15 cellular contexts compared by ENCODE assay signal in the genomic region with DNA sequence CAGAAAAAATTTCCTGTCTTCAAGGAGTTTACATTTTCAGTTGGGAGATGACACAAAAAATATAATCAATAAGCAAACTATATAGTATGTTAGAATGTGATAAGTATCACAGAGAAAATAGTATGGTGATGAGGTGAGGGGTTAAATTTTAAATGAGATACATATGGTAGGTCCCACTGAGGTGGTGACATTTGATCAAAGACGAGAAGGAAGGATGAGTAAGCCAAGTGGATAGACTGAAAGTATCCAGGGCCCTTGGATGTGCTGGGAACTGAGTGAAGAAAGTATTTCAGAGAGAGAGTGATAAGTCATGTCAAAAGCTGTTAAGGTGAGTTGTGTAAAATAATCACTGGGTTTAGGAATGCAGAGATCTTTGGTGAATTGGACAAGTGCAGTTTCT. TPM values are rescaled to one million over a fixed set of nuclear protein-coding genes. Genes with fewer than 3 reads are reported as not detected.
"Had no signal": no experiment of that assay in that cellular context is flagged by ENCODE, and none has a peak within 500 bp of the region (broad histone marks: within the 10 kb centered on the region; RNA-seq: fewer than 3 reads in every experiment).

No MANE protein-coding gene starts in this region.

- H3K9me3 Mint-ChIP-seq: activated naive CD4-positive, alpha-beta T cell treated with anti-CD3 and anti-CD28 coated beads, Interleukin-2, amount 10 ng/mL, durations not matched to agents 7 days and 5 days; naive thymus-derived CD8-positive, alpha-beta T cell had no signal

- H3K4me1 Mint-ChIP-seq: activated naive CD4-positive, alpha-beta T cell treated with anti-CD3 and anti-CD28 coated beads, Interleukin-2, amount 10 ng/mL, durations not matched to agents 7 days and 5 days; naive thymus-derived CD8-positive, alpha-beta T cell; stimulated activated memory B cell treated with anti-CD40 and anti-IgM and Interleukin-4, amounts not matched to agents 10 μg/mL and 1 μg/mL and 100 μg/mL, for 72 hours had no signal

- H3K27me3 ChIP-seq: cardiac muscle cell, upper lobe of right lung had no signal

- H3K36me3 Mint-ChIP-seq: activated naive CD4-positive, alpha-beta T cell treated with anti-CD3 and anti-CD28 coated beads, Interleukin-2, amount 10 ng/mL, durations not matched to agents 7 days and 5 days; naive thymus-derived CD8-positive, alpha-beta T cell; stimulated activated memory B cell treated with anti-CD40 and anti-IgM and Interleukin-4, amounts not matched to agents 10 μg/mL and 1 μg/mL and 100 μg/mL, for 72 hours had no signal

- H3K36me3 ChIP-seq: cardiac muscle cell, upper lobe of right lung had no signal

- H3K27ac Mint-ChIP-seq: activated naive CD4-positive, alpha-beta T cell treated with anti-CD3 and anti-CD28 coated beads, Interleukin-2, amount 10 ng/mL, durations not matched to agents 7 days and 5 days; naive thymus-derived CD8-positive, alpha-beta T cell; stimulated activated memory B cell treated with anti-CD40 and anti-IgM and Interleukin-4, amounts not matched to agents 10 μg/mL and 1 μg/mL and 100 μg/mL, for 72 hours had no signal

- H3K27ac ChIP-seq: cardiac muscle cell, upper lobe of right lung had no signal

- H3K4me3 Mint-ChIP-seq: activated naive CD4-positive, alpha-beta T cell treated with anti-CD3 and anti-CD28 coated beads, Interleukin-2, amount 10 ng/mL, durations not matched to agents 7 days and 5 days; naive thymus-derived CD8-positive, alpha-beta T cell; stimulated activated memory B cell treated with anti-CD40 and anti-IgM and Interleukin-4, amounts not matched to agents 10 μg/mL and 1 μg/mL and 100 μg/mL, for 72 hours had no signal

- H3K4me3 ChIP-seq: cardiac muscle cell, mucosa of descending colon, upper lobe of right lung had no signal

- DNase-seq: activated CD4-positive, alpha-beta T cell treated with anti-CD3 and anti-CD28 coated beads, Interleukin-2, amount 50 U/mL, for 1 hour; activated naive CD4-positive, alpha-beta T cell treated with anti-CD3 and anti-CD28 coated beads, Interleukin-2, amount 10 ng/mL, durations not matched to agents 7 days and 5 days; effector memory CD4-positive, alpha-beta T cell; islet precursor cell; mucosa of descending colon; naive thymus-derived CD8-positive, alpha-beta T cell; nucleus accumbens; stimulated activated CD4-positive, alpha-beta T cell treated with anti-CD3 and anti-CD28 coated beads, Interleukin-2, amount 100 ng/mL, for 48 hours; SW 1271; upper lobe of right lung had no signal

- H3K9me3 ChIP-seq: mucosa of descending colon, upper lobe of right lung had no signal

- ATAC-seq: mucosa of descending colon; naive thymus-derived CD8-positive, alpha-beta T cell; stimulated activated memory B cell treated with anti-CD40 and anti-IgM and Interleukin-4, amounts not matched to agents 10 μg/mL and 1 μg/mL and 100 μg/mL, for 72 hours; upper lobe of right lung had no signal

- H3K27me3 Mint-ChIP-seq: activated naive CD4-positive, alpha-beta T cell treated with anti-CD3 and anti-CD28 coated beads, Interleukin-2, amount 10 ng/mL, durations not matched to agents 7 days and 5 days; stimulated activated memory B cell treated with anti-CD40 and anti-IgM and Interleukin-4, amounts not matched to agents 10 μg/mL and 1 μg/mL and 100 μg/mL, for 72 hours had no signal

RNA-seq across cellular contexts. Expression of gene CCDC192, which starts 3.5 kb away (rescaled TPM):
- total RNA-seq: activated CD8-positive, alpha-beta memory T cell treated with anti-CD3 and anti-CD28 coated beads for 36 hours; cardiac muscle cell; naive thymus-derived CD8-positive, alpha-beta T cell; SK-MEL-5; skeletal muscle tissue; upper lobe of right lung had no signal

RNA-seq across cellular contexts. Expression of gene CTXN3, which starts 57.8 kb away (rescaled TPM):
- total RNA-seq: activated CD8-positive, alpha-beta memory T cell treated with anti-CD3 and anti-CD28 coated beads for 36 hours; cardiac muscle cell; mucosa of descending colon; naive thymus-derived CD8-positive, alpha-beta T cell; SK-MEL-5; upper lobe of right lung had no signal
